Comparison of ENCODE assay signal across 13 cellular contexts in the genomic region with DNA sequence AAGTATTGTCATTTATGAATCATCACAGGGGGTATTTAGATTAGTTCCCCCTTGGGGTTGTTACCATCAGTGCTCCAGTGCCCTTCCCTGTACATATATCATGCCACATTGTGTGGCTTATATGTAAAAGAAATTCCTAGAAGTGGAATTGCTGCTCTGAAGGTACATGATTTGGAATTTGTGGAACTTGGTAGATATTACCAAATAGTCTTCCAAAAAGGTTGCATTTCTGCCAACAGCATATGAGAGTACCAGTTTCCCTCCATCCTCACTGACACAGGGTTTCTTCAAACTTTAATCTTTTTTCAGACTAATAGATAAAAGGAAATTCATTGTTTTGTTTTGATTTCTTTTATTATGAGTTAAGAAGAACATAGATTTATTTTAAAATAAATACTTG. TPM values are rescaled to one million over a fixed set of nuclear protein-coding genes. Genes with fewer than 3 reads are reported as not detected.
DNase-seq lines count a peak whose midpoint lies in the region; ATAC-seq and TF ChIP-seq lines count a peak whose summit lies in the region.
"Had no signal": no experiment of that assay in that cellular context is flagged by ENCODE, and none has a peak within 500 bp of the region (broad histone marks: within the 10 kb centered on the region; RNA-seq: fewer than 3 reads in every experiment).

No MANE protein-coding gene starts in this region.

- H3K4me1 ChIP-seq in gastroesophageal sphincter (peaks cover 18 to 43% (median 22%) of the 10 kb centered on the region in 3 donors), skeletal muscle satellite cell (ENCODE audit: control insufficient read depth, insufficient read depth, low read length) (peaks cover 40% of the 10 kb centered on the region), mesendoderm (ENCODE audit: control insufficient read depth, low read depth, low read length) (no peaks in the 10 kb centered on the region)

- H2BK15ac ChIP-seq in mesendoderm (replicated peaks; ENCODE audit: low read depth): no peak overlapping the region

- no peak overlapping the region for H4K5ac ChIP-seq in mesendoderm (ENCODE audit: low read length)

- H3K36me3 ChIP-seq in gastroesophageal sphincter (peaks cover 0 to 10% of the 10 kb centered on the region in 2 donors), skeletal muscle satellite cell (ENCODE audit: insufficient read depth, low read length) (peaks cover 11% of the 10 kb centered on the region), mesendoderm (ENCODE audit: control insufficient read depth, insufficient read depth, low read length) (no peaks in the 10 kb centered on the region)

- H3K79me2 ChIP-seq in mesendoderm (ENCODE audit: control insufficient read depth, insufficient read depth, low read length): no peaks in the 10 kb centered on the region

- DNase-seq in EH (ENCODE audit: low read depth) (peak; percentile 2), mesendoderm (no peak), NCI-H226 (no peak)
- DNase-seq in stimulated activated CD8-positive, alpha-beta memory T cell treated with anti-CD3 and anti-CD28 coated beads, Interleukin-4, amount 100 ng/mL, for 48 hours: no peak
- DNase-seq: CD8-positive, alpha-beta T cell; H9; stimulated activated naive CD4-positive, alpha-beta T cell treated with Interleukin-2 at 50 U/mL for 16 hours had no signal

- H2BK120ac ChIP-seq in mesendoderm (ENCODE audit: low read depth, low read length): no peak overlapping the region

- H3K27ac ChIP-seq in angular gyrus (ENCODE audit: low read depth, low read length): peak overlapping the region; percentile 97
- H3K27ac ChIP-seq in gastroesophageal sphincter: peak overlapping the region; percentile 68 to 89 (median 88)
- no peak overlapping the region for H3K27ac ChIP-seq in mesendoderm (ENCODE audit: low read depth, low read length)
- H3K27ac ChIP-seq: KMS-11 had no signal

- H3K27me3 ChIP-seq in gastroesophageal sphincter (no peaks in the 10 kb centered on the region), skeletal muscle satellite cell (ENCODE audit: control insufficient read depth, insufficient read depth, low read length) (no peaks in the 10 kb centered on the region), mesendoderm (ENCODE audit: insufficient read depth, low read length, poor library complexity) (no peaks in the 10 kb centered on the region)

- H3K4me2 ChIP-seq in skeletal muscle satellite cell (ENCODE audit: low read length) (peak overlapping the region; percentile 80), mesendoderm (ENCODE audit: low read length) (no peak overlapping the region)
- H3K4me2 ChIP-seq: KMS-11 had no signal

- no peak overlapping the region for H3K56ac ChIP-seq in mesendoderm (ENCODE audit: low read length)

- TF ChIP-seq POLR2A in gastroesophageal sphincter (IDR thresholded peaks at IDR 0.05): no peak

- no peak overlapping the region for H4K8ac ChIP-seq in mesendoderm (ENCODE audit: low read depth, low read length)

- H2AK5ac ChIP-seq in mesendoderm (ENCODE audit: low read length): no peak overlapping the region

- H3K18ac ChIP-seq in mesendoderm (ENCODE audit: low read length): no peak overlapping the region

- H3K9me3 ChIP-seq in gastroesophageal sphincter (no peaks in the 10 kb centered on the region), skeletal muscle satellite cell (replicated peaks; ENCODE audit: low read length) (no peaks in the 10 kb centered on the region)

- no peaks in the 10 kb centered on the region for H3K79me1 ChIP-seq in mesendoderm (ENCODE audit: low read length)

- TF ChIP-seq EP300 in gastroesophageal sphincter (IDR thresholded peaks at IDR 0.05): no peak

- no peak for TF ChIP-seq CTCF in gastroesophageal sphincter (IDR thresholded peaks at IDR 0.05)

- no peak overlapping the region for H2BK5ac ChIP-seq in mesendoderm (ENCODE audit: low read length)

- ATAC-seq in gastroesophageal sphincter: no peak
- ATAC-seq in GM18498 (IDR thresholded peaks at IDR 0.05; ENCODE audit: unreplicated experiment): no peak
- ATAC-seq: CD8-positive, alpha-beta T cell had no signal

- H3K9ac ChIP-seq in skeletal muscle satellite cell (ENCODE audit: low read depth, low read length): peak overlapping the region; percentile 82
- H3K9ac ChIP-seq in mesendoderm (ENCODE audit: low read length): no peak overlapping the region
- H3K9ac ChIP-seq: KMS-11 had no signal

- no peak overlapping the region for H3K23ac ChIP-seq in mesendoderm (ENCODE audit: low read length)

- H3K4ac ChIP-seq in mesendoderm (ENCODE audit: low read depth, low read length): no peak overlapping the region

- no peak overlapping the region for H3K4me3 ChIP-seq in gastroesophageal sphincter
- H3K4me3 ChIP-seq in skeletal muscle satellite cell (ENCODE audit: low read length): no peak overlapping the region
- no peak overlapping the region for H3K4me3 ChIP-seq in mesendoderm (ENCODE audit: low read length)

RNA-seq across cellular contexts. Expression of gene AKNAD1, which starts 41.3 kb away (rescaled TPM):
- total RNA-seq in gastroesophageal sphincter: 1 to 10 TPM in 2 of 4 donors, under 1 TPM in 2; 0.27 to 2.5 (median 1.1) TPM
- total RNA-seq in skeletal muscle satellite cell (2012; rRNA removed): not detected in 2 replicates
- not detected for polyA plus RNA-seq in mesendoderm (2013, experiment 1 of 2)
- not detected for polyA plus RNA-seq in mesendoderm (2013, experiment 2 of 2)
- total RNA-seq: cardiac septum; CD8-positive, alpha-beta T cell; H9 had no signal
